Comparison of ENCODE assay signal across 32 cellular contexts in genomic region chrX:71525316-71525715, GRCh38.
"Had no signal": no experiment of that assay in that cellular context is flagged by ENCODE, and none has a peak within 500 bp of the region (broad histone marks: within the 10 kb centered on the region; RNA-seq: fewer than 3 reads in every experiment).

No MANE protein-coding gene starts in this region.

- H3K4me3 Mint-ChIP-seq: activated CD4-positive, alpha-beta memory T cell treated with anti-CD3 and anti-CD28 coated beads, Interleukin-2, amount 10 ng/mL, durations not matched to agents 7 days and 5 days; activated CD8-positive, alpha-beta memory T cell treated with anti-CD3 and anti-CD28 coated beads, Interleukin-2, amount 10 ng/mL, durations not matched to agents 7 days and 5 days; activated naive CD4-positive, alpha-beta T cell treated with anti-CD3 and anti-CD28 coated beads, Interleukin-2, amount 10 ng/mL, durations not matched to agents 7 days and 5 days; activated naive CD8-positive, alpha-beta T cell; activated naive CD8-positive, alpha-beta T cell treated with anti-CD3 and anti-CD28 coated beads, Interleukin-2, amount 50 U/mL, for 24 hours; central memory CD8-positive, alpha-beta T cell had no signal

- H3K36me3 Mint-ChIP-seq: activated CD8-positive, alpha-beta memory T cell treated with anti-CD3 and anti-CD28 coated beads, Interleukin-2, amount 10 ng/mL, durations not matched to agents 7 days and 5 days; activated naive CD4-positive, alpha-beta T cell treated with anti-CD3 and anti-CD28 coated beads, Interleukin-2, amount 10 ng/mL, durations not matched to agents 7 days and 5 days; activated naive CD8-positive, alpha-beta T cell had no signal

- H3K4me1 Mint-ChIP-seq: activated CD8-positive, alpha-beta memory T cell treated with anti-CD3 and anti-CD28 coated beads, Interleukin-2, amount 10 ng/mL, durations not matched to agents 7 days and 5 days; activated naive CD4-positive, alpha-beta T cell treated with anti-CD3 and anti-CD28 coated beads, Interleukin-2, amount 10 ng/mL, durations not matched to agents 7 days and 5 days; activated naive CD8-positive, alpha-beta T cell treated with anti-CD3 and anti-CD28 coated beads, Interleukin-2, amount 50 U/mL, for 24 hours; central memory CD8-positive, alpha-beta T cell had no signal

- H3K4me3 ChIP-seq: cardiac muscle cell, SJCRH30, SK-N-MC had no signal

- H3K27me3 Mint-ChIP-seq: activated CD4-positive, alpha-beta memory T cell treated with anti-CD3 and anti-CD28 coated beads, Interleukin-2, amount 10 ng/mL, durations not matched to agents 7 days and 5 days; activated CD8-positive, alpha-beta memory T cell treated with anti-CD3 and anti-CD28 coated beads, Interleukin-2, amount 10 ng/mL, durations not matched to agents 7 days and 5 days; activated naive CD4-positive, alpha-beta T cell treated with anti-CD3 and anti-CD28 coated beads, Interleukin-2, amount 10 ng/mL, durations not matched to agents 7 days and 5 days; activated naive CD8-positive, alpha-beta T cell; activated naive CD8-positive, alpha-beta T cell treated with anti-CD3 and anti-CD28 coated beads, Interleukin-2, amount 50 U/mL, for 24 hours; central memory CD8-positive, alpha-beta T cell had no signal

- H3K9me3 Mint-ChIP-seq: activated CD4-positive, alpha-beta memory T cell treated with anti-CD3 and anti-CD28 coated beads, Interleukin-2, amount 10 ng/mL, durations not matched to agents 7 days and 5 days; activated naive CD4-positive, alpha-beta T cell treated with anti-CD3 and anti-CD28 coated beads, Interleukin-2, amount 10 ng/mL, durations not matched to agents 7 days and 5 days; activated naive CD8-positive, alpha-beta T cell treated with anti-CD3 and anti-CD28 coated beads, Interleukin-2, amount 50 U/mL, for 24 hours; central memory CD8-positive, alpha-beta T cell had no signal

- DNase-seq: activated CD4-positive, alpha-beta memory T cell treated with anti-CD3 and anti-CD28 coated beads, Interleukin-2, amount 10 ng/mL, durations not matched to agents 7 days and 5 days; activated CD4-positive, alpha-beta T cell treated with anti-CD3 and anti-CD28 coated beads for 1 hour; activated CD4-positive, alpha-beta T cell treated with anti-CD3 and anti-CD28 coated beads for 48 hours; activated CD4-positive, CD25-positive, alpha-beta regulatory T cell; activated CD8-positive, alpha-beta memory T cell treated with anti-CD3 and anti-CD28 coated beads for 24 hours; activated CD8-positive, alpha-beta memory T cell treated with anti-CD3 and anti-CD28 coated beads, Interleukin-2, amount 10 ng/mL, durations not matched to agents 7 days and 5 days; activated CD8-positive, alpha-beta memory T cell treated with anti-CD3 and anti-CD28 coated beads, Interleukin-2, amount 50 U/mL, for 48 hours; activated effector memory CD4-positive, alpha-beta T cell treated with Interleukin-2 at 50 U/mL for 16 hours; activated naive CD4-positive, alpha-beta T cell treated with anti-CD3 and anti-CD28 coated beads, Interleukin-2, amount 10 ng/mL, durations not matched to agents 7 days and 5 days; activated naive CD8-positive, alpha-beta T cell treated with anti-CD3 and anti-CD28 coated beads, Interleukin-2, amount 50 U/mL, for 24 hours; activated T-cell treated with anti-CD3 and anti-CD28 coated beads, Interleukin-2, amount 50 U/mL, for 48 hours; amniotic stem cell; aorta; NCI-H1105; NCI-H1417 treated with DMSO at 0.1 percent for 48 hours; NCI-H1694; NCI-H1930; NCI-H2081 treated with DMSO at 0.1 percent for 48 hours; NCI-H226; NCI-H446 treated with DMSO at 0.1 percent for 48 hours; NCI-H524; NCI-H69; SHP77; SJCRH30; SW 1271; T1000; WERI-Rb-1 had no signal

- H3K9me3 ChIP-seq: SJCRH30 had no signal

- ATAC-seq: activated CD8-positive, alpha-beta memory T cell treated with anti-CD3 and anti-CD28 coated beads, Interleukin-2, amount 10 ng/mL, durations not matched to agents 7 days and 5 days; activated naive CD8-positive, alpha-beta T cell treated with anti-CD3 and anti-CD28 coated beads, Interleukin-2, amount 50 U/mL, for 24 hours; Panc1 had no signal

- H3K27ac Mint-ChIP-seq: activated CD4-positive, alpha-beta memory T cell treated with anti-CD3 and anti-CD28 coated beads, Interleukin-2, amount 10 ng/mL, durations not matched to agents 7 days and 5 days; activated CD8-positive, alpha-beta memory T cell treated with anti-CD3 and anti-CD28 coated beads, Interleukin-2, amount 10 ng/mL, durations not matched to agents 7 days and 5 days; activated naive CD4-positive, alpha-beta T cell treated with anti-CD3 and anti-CD28 coated beads, Interleukin-2, amount 10 ng/mL, durations not matched to agents 7 days and 5 days; activated naive CD8-positive, alpha-beta T cell; activated naive CD8-positive, alpha-beta T cell treated with anti-CD3 and anti-CD28 coated beads, Interleukin-2, amount 50 U/mL, for 24 hours had no signal

- H3K36me3 ChIP-seq: cardiac muscle cell, SJCRH30, WERI-Rb-1 had no signal

- H3K27me3 ChIP-seq: cardiac muscle cell, SJCRH30 had no signal

- H3K4me1 ChIP-seq: SJCRH30 had no signal

- H3K27ac ChIP-seq: cardiac muscle cell, SJCRH30, SK-N-MC, WERI-Rb-1 had no signal
